In the genomic region with DNA sequence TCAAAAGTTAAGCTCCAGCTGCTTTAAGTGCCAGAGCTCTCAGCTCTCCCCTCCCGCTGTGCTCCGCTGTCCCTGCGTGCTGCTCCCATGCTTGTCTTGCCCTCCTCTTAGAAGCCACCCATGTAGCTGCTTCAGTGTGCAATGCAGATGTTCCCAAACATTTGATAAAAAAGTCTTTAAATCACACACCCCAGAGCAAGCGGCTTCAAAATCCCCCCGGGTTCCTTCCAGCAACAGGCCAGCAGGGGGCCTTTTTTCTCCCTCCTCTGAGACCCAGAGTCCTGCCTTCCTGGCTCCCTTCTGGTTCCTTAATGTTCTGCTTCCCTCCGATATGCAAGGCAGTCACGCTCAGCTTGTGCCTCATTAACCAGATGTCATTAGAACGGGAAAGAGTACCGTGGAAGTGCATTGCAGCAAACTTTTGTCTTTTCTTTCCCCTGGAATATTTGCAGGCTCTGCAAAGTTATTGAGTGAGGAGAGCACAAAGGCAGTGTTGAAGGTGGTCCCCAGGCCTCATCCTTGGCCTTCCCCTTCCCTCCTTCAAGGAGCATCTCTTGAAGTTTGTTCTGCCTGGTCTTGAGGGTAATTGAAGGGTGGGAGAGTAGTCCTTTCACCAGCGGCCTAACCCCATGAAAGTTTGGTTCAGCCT, we compare ENCODE assay signal across 8 cellular contexts. TPM values are rescaled to one million over a fixed set of nuclear protein-coding genes. Genes with fewer than 3 reads are reported as not detected.
DNase-seq lines count a peak whose midpoint lies in the region; ATAC-seq, FAIRE-seq and TF ChIP-seq lines count a peak whose summit lies in the region.

No MANE protein-coding gene starts in this region.

- no peaks in the 10 kb centered on the region for H3K79me2 ChIP-seq in neural cell (replicated peaks; ENCODE audit: insufficient read depth, low read length)

- no peaks in the 10 kb centered on the region for H3K9me3 Mint-ChIP-seq in activated CD4-positive, alpha-beta T cell treated with anti-CD3 and anti-CD28 coated beads for 36 hours (ENCODE audit: low read depth)

- no peaks in the 10 kb centered on the region for H3K36me3 Mint-ChIP-seq in activated CD4-positive, alpha-beta T cell treated with anti-CD3 and anti-CD28 coated beads for 36 hours (ENCODE audit: low read depth)

- no peak for TF ChIP-seq EP300 in neural cell (conservative IDR thresholded peaks at IDR 0.05; ENCODE audit: poor library complexity, severe bottlenecking)

- H2AFZ ChIP-seq in neural cell (ENCODE audit: low read depth, low read length), result no peak overlapping the region

- TF ChIP-seq CTCF in neural cell (IDR thresholded peaks at IDR 0.05; ENCODE audit: poor library complexity, severe bottlenecking), result no peak

- no peak overlapping the region for H3K4me3 ChIP-seq in Jurkat, Clone E6-1 (ENCODE audit: low read length)
- no peak overlapping the region for H3K4me3 ChIP-seq in neural cell (ENCODE audit: low read length)

- peak; percentile 59 for FAIRE-seq in endometrium (lab: Jason Lieb, UNC)

- no peaks in the 10 kb centered on the region for H3K9me3 ChIP-seq in neural cell (ENCODE audit: low read length)

- no peak overlapping the region for H3K27ac ChIP-seq in neural cell (ENCODE audit: low read length)

- CTCF ChIA-PET in activated CD4-positive, alpha-beta T cell treated with anti-CD3 and anti-CD28 coated beads for 36 hours (lab: Charles Lee), result interaction anchor here (0.7 to 3.9 kb wide), 11 partner anchors 10 to 266 kb away, joined by 3 to 28 read pairs (median 5); no protein-coding TSS in a partner anchor

- H3F3A ChIP-seq in neural cell (ENCODE audit: insufficient read depth, low read length, poor library complexity, severe bottlenecking), result no peaks in the 10 kb centered on the region

- peak; percentile 55 for ATAC-seq in activated CD4-positive, alpha-beta T cell treated with anti-CD3 and anti-CD28 coated beads for 36 hours
- no peak for ATAC-seq in HG02798 (IDR thresholded peaks at IDR 0.05; ENCODE audit: poor library complexity, unreplicated experiment)
- ATAC-seq in GM21390 (IDR thresholded peaks at IDR 0.05; ENCODE audit: unreplicated experiment), result no peak

- H3K27ac Mint-ChIP-seq in activated CD4-positive, alpha-beta T cell treated with anti-CD3 and anti-CD28 coated beads for 36 hours, result no peak overlapping the region

- peak; percentile 11 for TF ChIP-seq RAD21 in neural cell (conservative IDR thresholded peaks at IDR 0.05)

- no peaks in the 10 kb centered on the region for H3K36me3 ChIP-seq in neural cell (ENCODE audit: insufficient read depth, low read length)

- no peaks in the 10 kb centered on the region for H3K27me3 Mint-ChIP-seq in activated CD4-positive, alpha-beta T cell treated with anti-CD3 and anti-CD28 coated beads for 36 hours

- DNase-seq in EL (peak; percentile 57), NCI-H1105 treated with DMSO at 0.1 percent for 48 hours (lab: John Stamatoyannopoulos, UW) (no peak)
- DNase-seq in Jurkat, Clone E6-1 (ENCODE audit: low read depth, low spot score), result peak; percentile 17
- peak; percentile 60 for DNase-seq in activated CD4-positive, alpha-beta T cell treated with anti-CD3 and anti-CD28 coated beads for 36 hours

- H4K20me1 ChIP-seq in neural cell (ENCODE audit: insufficient read depth), result no peaks in the 10 kb centered on the region

- H3K4me3 Mint-ChIP-seq in activated CD4-positive, alpha-beta T cell treated with anti-CD3 and anti-CD28 coated beads for 36 hours, result no peak overlapping the region

- no peaks in the 10 kb centered on the region for H3K9me2 ChIP-seq in neural cell (ENCODE audit: insufficient read depth, low read length)

- no peak overlapping the region for H3K4me2 ChIP-seq in neural cell (ENCODE audit: low read length)

- no peak overlapping the region for H3K9ac ChIP-seq in neural cell (ENCODE audit: low read length)

- POLR2A ChIA-PET in activated CD4-positive, alpha-beta T cell treated with anti-CD3 and anti-CD28 coated beads for 36 hours (lab: Charles Lee), result interaction anchor here (0.7 kb wide), 1 partner anchor 17 kb away, joined by 3 read pairs; no protein-coding TSS in a partner anchor

- intact Hi-C loops in activated CD4-positive, alpha-beta T cell treated with anti-CD3 and anti-CD28 coated beads for 36 hours (cut with DNase I, micrococcal nuclease), result loop anchor here in 1 of 2 experiments (1.0 kb wide), 1 partner anchor 205 kb away; no protein-coding TSS in a partner anchor

- H3K4me1 Mint-ChIP-seq in activated CD4-positive, alpha-beta T cell treated with anti-CD3 and anti-CD28 coated beads for 36 hours, result no peaks in the 10 kb centered on the region

- H3K27me3 ChIP-seq in neural cell (ENCODE audit: insufficient read depth, low read depth, low read length), result no peaks in the 10 kb centered on the region

TF ChIP-seq in neural cell, 6 proteins besides CTCF, POLR2A, EP300 and RAD21:
- no peak for TF ChIP-seq POLR2AphosphoS5 (IDR thresholded peaks at IDR 0.05)
- TF ChIP-seq TAF1 (IDR thresholded peaks at IDR 0.05; ENCODE audit: low read depth), result no peak
- TF ChIP-seq, protein P1, sequence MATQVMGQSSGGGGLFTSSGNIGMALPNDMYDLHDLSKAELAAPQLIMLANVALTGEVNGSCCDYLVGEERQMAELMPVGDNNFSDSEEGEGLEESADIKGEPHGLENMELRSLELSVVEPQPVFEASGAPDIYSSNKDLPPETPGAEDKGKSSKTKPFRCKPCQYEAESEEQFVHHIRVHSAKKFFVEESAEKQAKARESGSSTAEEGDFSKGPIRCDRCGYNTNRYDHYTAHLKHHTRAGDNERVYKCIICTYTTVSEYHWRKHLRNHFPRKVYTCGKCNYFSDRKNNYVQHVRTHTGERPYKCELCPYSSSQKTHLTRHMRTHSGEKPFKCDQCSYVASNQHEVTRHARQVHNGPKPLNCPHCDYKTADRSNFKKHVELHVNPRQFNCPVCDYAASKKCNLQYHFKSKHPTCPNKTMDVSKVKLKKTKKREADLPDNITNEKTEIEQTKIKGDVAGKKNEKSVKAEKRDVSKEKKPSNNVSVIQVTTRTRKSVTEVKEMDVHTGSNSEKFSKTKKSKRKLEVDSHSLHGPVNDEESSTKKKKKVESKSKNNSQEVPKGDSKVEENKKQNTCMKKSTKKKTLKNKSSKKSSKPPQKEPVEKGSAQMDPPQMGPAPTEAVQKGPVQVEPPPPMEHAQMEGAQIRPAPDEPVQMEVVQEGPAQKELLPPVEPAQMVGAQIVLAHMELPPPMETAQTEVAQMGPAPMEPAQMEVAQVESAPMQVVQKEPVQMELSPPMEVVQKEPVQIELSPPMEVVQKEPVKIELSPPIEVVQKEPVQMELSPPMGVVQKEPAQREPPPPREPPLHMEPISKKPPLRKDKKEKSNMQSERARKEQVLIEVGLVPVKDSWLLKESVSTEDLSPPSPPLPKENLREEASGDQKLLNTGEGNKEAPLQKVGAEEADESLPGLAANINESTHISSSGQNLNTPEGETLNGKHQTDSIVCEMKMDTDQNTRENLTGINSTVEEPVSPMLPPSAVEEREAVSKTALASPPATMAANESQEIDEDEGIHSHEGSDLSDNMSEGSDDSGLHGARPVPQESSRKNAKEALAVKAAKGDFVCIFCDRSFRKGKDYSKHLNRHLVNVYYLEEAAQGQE (IDR thresholded peaks at IDR 0.05; ENCODE audit: borderline replicate concordance), result no peak
- no peak for TF ChIP-seq MXI1 (conservative IDR thresholded peaks at IDR 0.05; ENCODE audit: poor library complexity, severe bottlenecking)
- no peak for TF ChIP-seq SMC3 (conservative IDR thresholded peaks at IDR 0.05; ENCODE audit: poor library complexity)
- TF ChIP-seq EZH2 (IDR thresholded peaks at IDR 0.05; ENCODE audit: borderline replicate concordance, insufficient read depth, low read length, poor library complexity, severe bottlenecking), result no peak

RNA-seq across cellular contexts. Expression of a gene that starts 25.5 kb away (rescaled TPM):
- 0.57 TPM for polyA plus RNA-seq in Jurkat, Clone E6-1 (2012; ENCODE audit: insufficient read depth, insufficient read length)
- total RNA-seq in activated CD4-positive, alpha-beta T cell treated with anti-CD3 and anti-CD28 coated beads for 36 hours, result under 1 TPM; 0.05 to 0.09 TPM
- 0.12 TPM in 1 of 2 replicates, not detected in the other for polyA plus RNA-seq in neural cell
- polyA minus RNA-seq in neural cell, result not detected in 2 replicates

RNA-seq across cellular contexts. Expression of a gene that starts 39.5 kb away (rescaled TPM):
- polyA plus RNA-seq in Jurkat, Clone E6-1 (2012; ENCODE audit: insufficient read depth, insufficient read length), result not detected
- total RNA-seq in activated CD4-positive, alpha-beta T cell treated with anti-CD3 and anti-CD28 coated beads for 36 hours, result not detected
- not detected in 2 replicates for polyA plus RNA-seq in neural cell
- not detected in 2 replicates for polyA minus RNA-seq in neural cell
